In genomic region chr11:61120865-61121831, GRCh38 we compare ENCODE assay signal across 11 cellular contexts. TPM values are rescaled to one million over a fixed set of nuclear protein-coding genes. Genes with fewer than 3 reads are reported as not detected.
DNase-seq lines count a peak whose midpoint lies in the region; ATAC-seq and TF ChIP-seq lines count a peak whose summit lies in the region.
"Had no signal": no experiment of that assay in that cellular context is flagged by ENCODE, and none has a peak within 500 bp of the region (broad histone marks: within the 10 kb centered on the region; RNA-seq: fewer than 3 reads in every experiment).

No MANE protein-coding gene starts in this region.

- peaks cover 0 to 8% (median 1%) of the 10 kb centered on the region in 3 donors for H3K27me3 Mint-ChIP-seq in CD14-positive monocyte (ENCODE audit: low read depth in 3 of 3)

- H2AK5ac ChIP-seq in IMR-90 (ENCODE audit: low read depth, low read length), result no peak overlapping the region

- H2BK15ac ChIP-seq in IMR-90 (ENCODE audit: low read depth, low read length), result no peak overlapping the region

- H3K27me3 ChIP-seq in IMR-90 (ENCODE audit: control insufficient read depth, insufficient read depth, low read length), result peaks cover 24% of the 10 kb centered on the region

- no peak for TF ChIP-seq POLR2A in IMR-90 (IDR thresholded peaks at IDR 0.05; ENCODE audit: low read depth, low read length)

- no peak overlapping the region for H3K4me2 ChIP-seq in IMR-90 (ENCODE audit: low read depth, low read length)

- no peak overlapping the region for H4K91ac ChIP-seq in IMR-90 (ENCODE audit: insufficient read depth, low read depth, low read length)

- H3K9ac ChIP-seq in IMR-90 (ENCODE audit: low read depth, low read length), result no peak overlapping the region

- POLR2A ChIA-PET in IMR-90 (lab: Charles Lee; ENCODE audit: unreplicated experiment), result no interaction called here

- no peak overlapping the region for H3K4me3 Mint-ChIP-seq in CD14-positive monocyte

- H3K9me3 Mint-ChIP-seq in CD14-positive monocyte, result peaks cover 0 to 2% (median 0%) of the 10 kb centered on the region in 7 donors
- H3K9me3 Mint-ChIP-seq: immature natural killer cell had no signal

- no peak overlapping the region for H3K18ac ChIP-seq in IMR-90 (ENCODE audit: low read depth, low read length)

- no peaks in the 10 kb centered on the region for H3K4me1 ChIP-seq in IMR-90 (ENCODE audit: control insufficient read depth, insufficient read depth, low read length)

- TF ChIP-seq RAD21 in IMR-90 (IDR thresholded peaks at IDR 0.05; ENCODE audit: low read length), result no peak

- no peaks in the 10 kb centered on the region for H3K36me3 ChIP-seq in IMR-90 (ENCODE audit: control insufficient read depth, insufficient read depth, low read length)

- 38% methylated on average over 3 of the region's 17 CpGs; no CpG with 5 or more reads in 1 of the 2 experiments for WGBS in IMR-90 (ENCODE audit: extremely low coverage in 2 of 2, insufficient read length in 1 of 2), 2 experiments

- H3K23ac ChIP-seq in IMR-90 (ENCODE audit: low read depth, low read length), result no peak overlapping the region

- no peak overlapping the region for H2BK20ac ChIP-seq in IMR-90 (ENCODE audit: low read depth, low read length)

- peaks cover 19% of the 10 kb centered on the region for H3K4me1 Mint-ChIP-seq in CD14-positive monocyte

- no peak overlapping the region for H4K5ac ChIP-seq in IMR-90 (ENCODE audit: low read depth, low read length)

- H2AK9ac ChIP-seq in IMR-90 (replicated peaks; ENCODE audit: low read depth, low read length, poor library complexity), result no peak overlapping the region

- no peak overlapping the region for H3K4ac ChIP-seq in IMR-90 (ENCODE audit: low read depth, low read length)

- no peak overlapping the region for H3K14ac ChIP-seq in IMR-90 (replicated peaks; ENCODE audit: low read depth, low read length)

- peak overlapping the region in 1 of 7 donors; percentile 35 for H3K27ac Mint-ChIP-seq in CD14-positive monocyte

- CTCF ChIA-PET in IMR-90 (lab: Yijun Ruan, JAX), result no interaction called here

- DNase-seq in AG08396 (ENCODE audit: low spot score) (peak; percentile 51), IMR-90 (peak; percentile 34), medulla oblongata (ENCODE audit: extremely low spot score) (peak; percentile 25), GM20000 (ENCODE audit: low spot score) (no peak), H4 (ENCODE audit: low spot score) (no peak), CD14-positive monocyte (ENCODE audit: low spot score) (no peak)
- DNase-seq: amniotic stem cell had no signal

- peaks cover 0 to 2% of the 10 kb centered on the region in 2 donors for H3K36me3 Mint-ChIP-seq in CD14-positive monocyte

- H4K8ac ChIP-seq in IMR-90 (ENCODE audit: low read depth in 2 of 2, low read length in 2 of 2), result no peak overlapping the region

- no peak overlapping the region for H2BK5ac ChIP-seq in IMR-90 (ENCODE audit: low read depth, low read length, poor library complexity, severe bottlenecking)

- peak; percentile 58 for ATAC-seq in IMR-90 (ENCODE audit: low read depth)
- no peak for ATAC-seq in GM21619 (IDR thresholded peaks at IDR 0.05; ENCODE audit: unreplicated experiment)

- TF ChIP-seq CTCF in IMR-90 (conservative IDR thresholded peaks at IDR 0.05; ENCODE audit: low read depth, low read length) (no peak), GM20000 (IDR thresholded peaks at IDR 0.05; ENCODE audit: extremely low read depth, missing control alignments) (no peak), CD14-positive monocyte (IDR thresholded peaks at IDR 0.05) (no peak)

- H3K79me1 ChIP-seq in IMR-90 (ENCODE audit: low read depth in 1 of 2, low read length in 2 of 2), result no peaks in the 10 kb centered on the region

- intact Hi-C loops in IMR-90 (cut with micrococcal nuclease), result no loop called here
- intact Hi-C loops in CD14-positive monocyte (cut with micrococcal nuclease), result no loop called here

- H3K9me1 ChIP-seq in IMR-90 (ENCODE audit: insufficient read depth, low read length), result no peaks in the 10 kb centered on the region

- in situ Hi-C loops in IMR-90 (cut with MboI; ENCODE audit: low sequenced_read_pairs), result no loop called here

- H3K4me3 ChIP-seq in IMR-90 (ENCODE audit: insufficient read depth, low read depth, low read length), result no peak overlapping the region

- no peak overlapping the region for H3K56ac ChIP-seq in IMR-90 (ENCODE audit: extremely low read depth, insufficient read depth, low read length)

- no peak overlapping the region for H2BK120ac ChIP-seq in IMR-90 (ENCODE audit: low read depth, low read length)

- no peaks in the 10 kb centered on the region for H3K9me3 ChIP-seq in IMR-90 (ENCODE audit: control insufficient read depth, insufficient read depth, low read length)

- no peak overlapping the region for H3K27ac ChIP-seq in IMR-90 (ENCODE audit: insufficient read depth, low read length)
- peak overlapping the region; percentile 48 for H3K27ac ChIP-seq in angular gyrus (ENCODE audit: low read depth, low read length)
- H3K27ac ChIP-seq: RWPE1 had no signal

- no peaks in the 10 kb centered on the region for H4K20me1 ChIP-seq in IMR-90 (ENCODE audit: insufficient read depth, low read length)

- dilution Hi-C loops in IMR-90 (cut with HindIII; ENCODE audit: low sequenced_read_pairs, unreplicated experiment), result no loop called here

- BruUV-seq in IMR-90 (replicated peaks; lab: Mats Ljungman, UMichigan), result no TSS peak

- no peak overlapping the region for H2AFZ ChIP-seq in IMR-90 (replicated peaks; ENCODE audit: low read length, poor library complexity)

TF ChIP-seq in IMR-90, 13 proteins besides CTCF, POLR2A, EP300 and RAD21:
- TF ChIP-seq MXI1 (IDR thresholded peaks at IDR 0.05; ENCODE audit: borderline replicate concordance, low read depth, low read length), result no peak
- TF ChIP-seq RCOR1 (IDR thresholded peaks at IDR 0.05; ENCODE audit: insufficient replicate concordance, low read length), result no peak
- TF ChIP-seq MAZ (IDR thresholded peaks at IDR 0.05; ENCODE audit: borderline replicate concordance, low read depth, low read length), result no peak
- TF ChIP-seq CHD1 (IDR thresholded peaks at IDR 0.05; ENCODE audit: low read depth, low read length), result no peak
- TF ChIP-seq ELK1 (IDR thresholded peaks at IDR 0.05; ENCODE audit: borderline replicate concordance, low read depth, low read length), result no peak
- TF ChIP-seq NFE2L2 (IDR thresholded peaks at IDR 0.05; ENCODE audit: low read depth, low read length), result no peak

RNA-seq across cellular contexts. Expression of gene CD5, which starts 18.9 kb away (rescaled TPM):
- total RNA-seq in IMR-90 (2012; rRNA removed), result not detected in 2 replicates
- polyA plus RNA-seq in IMR-90 (2012; rRNA removed) (not detected in 2 replicates), CD14-positive monocyte (under 1 TPM; 0.34 to 0.61 TPM)
- not detected in 2 replicates for polyA plus RNA-seq in IMR-90 (2012; cell fraction: cytosol; rRNA removed)
- not detected in 2 replicates for polyA plus RNA-seq in IMR-90 (2012; cell fraction: nucleus; rRNA removed; ENCODE audit: low replicate concordance)
- total RNA-seq in H4 (2014; rRNA removed; shearing (Covaris generic)), result not detected in 2 replicates

RNA-seq across cellular contexts. Expression of gene VPS37C, which starts 40.1 kb away (rescaled TPM):
- 3.2 and 3.6 TPM in 2 replicates for total RNA-seq in IMR-90 (2012; rRNA removed)
- polyA plus RNA-seq in IMR-90 (2012; rRNA removed), result 13.2 and 14.1 TPM in 2 replicates
- 11.1 and 14.1 TPM in 2 replicates for polyA plus RNA-seq in IMR-90 (2012; cell fraction: cytosol; rRNA removed)
- 29.3 and 30.3 TPM in 2 replicates for polyA plus RNA-seq in IMR-90 (2012; cell fraction: nucleus; rRNA removed; ENCODE audit: low replicate concordance)
- total RNA-seq in H4 (2014; rRNA removed; shearing (Covaris generic)), result 4.6 and 9.4 TPM in 2 replicates
- polyA plus RNA-seq in CD14-positive monocyte, result 1 to 10 TPM; 1.9 to 3.8 TPM

Comparison
In these comparisons a context has a peak if more than half of its experiments do, and no peak if none do; other contexts are left out.
1. DNase-seq: peak in AG08396 (single experiment), IMR-90 (single experiment) and medulla oblongata (single experiment); none in GM20000 (single experiment), H4 (single experiment) and CD14-positive monocyte (single experiment).